12 cellular contexts compared by ENCODE assay signal in the genomic region with DNA sequence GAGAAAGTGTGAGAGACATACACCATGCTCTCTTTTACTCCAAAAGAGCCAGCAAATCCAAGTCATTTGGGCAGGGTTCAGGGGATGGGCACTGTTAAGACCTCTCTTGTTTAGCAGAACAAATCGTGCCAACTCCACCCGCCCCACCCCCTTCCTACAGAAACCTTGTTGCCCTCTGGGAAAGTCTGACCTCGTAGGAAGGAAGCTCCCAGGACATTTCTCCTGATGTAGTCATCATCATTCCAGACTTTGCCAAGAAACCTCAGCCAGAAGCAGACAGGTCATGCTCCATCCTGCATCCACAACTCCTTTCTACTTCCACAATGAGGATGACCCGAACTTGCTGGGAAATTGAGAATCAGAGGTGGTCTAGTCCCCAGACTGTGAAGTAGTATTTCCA. TPM values are rescaled to one million over a fixed set of nuclear protein-coding genes. Genes with fewer than 3 reads are reported as not detected.
DNase-seq lines count a peak whose midpoint lies in the region; ATAC-seq and TF ChIP-seq lines count a peak whose summit lies in the region.
"Had no signal": no experiment of that assay in that cellular context is flagged by ENCODE, and none has a peak within 500 bp of the region (broad histone marks: within the 10 kb centered on the region; RNA-seq: fewer than 3 reads in every experiment).

No MANE protein-coding gene starts in this region.

- no peak overlapping the region for H3K4me3 Mint-ChIP-seq in stimulated activated memory B cell treated with anti-CD40 and anti-IgM and Interleukin-4, amounts not matched to agents 10 μg/mL and 1 μg/mL and 100 μg/mL, for 72 hours

- H3K27ac Mint-ChIP-seq in stimulated activated memory B cell treated with anti-CD40 and anti-IgM and Interleukin-4, amounts not matched to agents 10 μg/mL and 1 μg/mL and 100 μg/mL, for 72 hours = no peak overlapping the region
- H3K27ac Mint-ChIP-seq: activated T-helper 2 cell treated with anti-CD3 and anti-CD28 coated beads, Interferon-gamma antibody, Interleukin-2, Interleukin-4, amounts not matched to agents 10 μg/mL and 5 μg/mL and 100 μg/mL, durations not matched to agents 14 hours and 24 hours and 36 hours had no signal

- H4K20me1 ChIP-seq in osteoblast (ENCODE audit: insufficient read depth, low read length) = no peaks in the 10 kb centered on the region

- no peaks in the 10 kb centered on the region for H3K9me3 ChIP-seq in osteoblast (ENCODE audit: low read depth, low read length)
- H3K9me3 ChIP-seq: tibial nerve had no signal

- H3K4me2 ChIP-seq in osteoblast (ENCODE audit: insufficient read depth, low read length) = peak overlapping the region; percentile 58

- no peak overlapping the region for H2AFZ ChIP-seq in osteoblast (ENCODE audit: low read length)

- peaks cover 17% of the 10 kb centered on the region for H3K27me3 Mint-ChIP-seq in stimulated activated memory B cell treated with anti-CD40 and anti-IgM and Interleukin-4, amounts not matched to agents 10 μg/mL and 1 μg/mL and 100 μg/mL, for 72 hours

- no peaks in the 10 kb centered on the region for H3K9me3 Mint-ChIP-seq in stimulated activated memory B cell treated with anti-CD40 and anti-IgM and Interleukin-4, amounts not matched to agents 10 μg/mL and 1 μg/mL and 100 μg/mL, for 72 hours
- H3K9me3 Mint-ChIP-seq: activated T-helper 2 cell treated with anti-CD3 and anti-CD28 coated beads, Interferon-gamma antibody, Interleukin-2, Interleukin-4, amounts not matched to agents 10 μg/mL and 5 μg/mL and 100 μg/mL, durations not matched to agents 14 hours and 24 hours and 36 hours had no signal

- peaks cover 54% of the 10 kb centered on the region for H3K4me1 ChIP-seq in osteoblast (ENCODE audit: insufficient read depth, low read length)

- TF ChIP-seq CTCF in osteoblast (IDR thresholded peaks at IDR 0.05; ENCODE audit: extremely low read depth, low read depth, low read length) = no peak

- no peaks in the 10 kb centered on the region for H3K79me2 ChIP-seq in osteoblast (ENCODE audit: insufficient read depth, low read length)

- no peak for ATAC-seq in stimulated activated memory B cell treated with anti-CD40 and anti-IgM and Interleukin-4, amounts not matched to agents 10 μg/mL and 1 μg/mL and 100 μg/mL, for 72 hours
- ATAC-seq in HG02852 (IDR thresholded peaks at IDR 0.05; ENCODE audit: unreplicated experiment) = no peak

- no peaks in the 10 kb centered on the region for H3K27me3 ChIP-seq in osteoblast (ENCODE audit: insufficient read depth, low read length)
- H3K27me3 ChIP-seq: tibial nerve had no signal

- no peak overlapping the region for H3K27ac ChIP-seq in osteoblast (ENCODE audit: low read depth, low read length)
- H3K27ac ChIP-seq: tibial nerve had no signal

- no peaks in the 10 kb centered on the region for H3K4me1 Mint-ChIP-seq in stimulated activated memory B cell treated with anti-CD40 and anti-IgM and Interleukin-4, amounts not matched to agents 10 μg/mL and 1 μg/mL and 100 μg/mL, for 72 hours

- H3K4me3 ChIP-seq in osteoblast (ENCODE audit: insufficient read depth, low read length) = no peak overlapping the region
- H3K4me3 ChIP-seq: tibial nerve had no signal

- H3K36me3 ChIP-seq in osteoblast (ENCODE audit: insufficient read depth, low read length) = no peaks in the 10 kb centered on the region
- H3K36me3 ChIP-seq: tibial nerve had no signal

- H3K36me3 Mint-ChIP-seq in stimulated activated memory B cell treated with anti-CD40 and anti-IgM and Interleukin-4, amounts not matched to agents 10 μg/mL and 1 μg/mL and 100 μg/mL, for 72 hours = no peaks in the 10 kb centered on the region

- DNase-seq in COLO829 (ENCODE audit: low spot score) (peak; percentile 41), NCI-H69 (lab: John Stamatoyannopoulos, UW) (peak; percentile 67), dedifferentiated amniotic fluid mesenchymal stem cell (ENCODE audit: extremely low spot score) (peak; percentile 26), osteoblast (ENCODE audit: insufficient read length, low spot score, missing footprints) (no peak), DMS114 treated with DMSO at 0.1 percent for 48 hours (lab: John Stamatoyannopoulos, UW; ENCODE audit: unreplicated experiment) (no peak), 8988T (no peak)
- DNase-seq: cerebellar nuclear complex, SHP77 had no signal

RNA-seq across cellular contexts. Expression of a gene that starts 57.7 kb away (rescaled TPM):
- total RNA-seq in osteoblast = 5.3 and 5.4 TPM in 2 replicates

Comparison
In these comparisons a context has a peak if more than half of its experiments do, and no peak if none do; other contexts are left out.
1. DNase-seq: peak in COLO829 (single experiment), NCI-H69 (single experiment) and dedifferentiated amniotic fluid mesenchymal stem cell (single experiment); none in osteoblast (single experiment), DMS114 treated with DMSO at 0.1 percent for 48 hours (single experiment) and 8988T (single experiment).